In the genomic region with DNA sequence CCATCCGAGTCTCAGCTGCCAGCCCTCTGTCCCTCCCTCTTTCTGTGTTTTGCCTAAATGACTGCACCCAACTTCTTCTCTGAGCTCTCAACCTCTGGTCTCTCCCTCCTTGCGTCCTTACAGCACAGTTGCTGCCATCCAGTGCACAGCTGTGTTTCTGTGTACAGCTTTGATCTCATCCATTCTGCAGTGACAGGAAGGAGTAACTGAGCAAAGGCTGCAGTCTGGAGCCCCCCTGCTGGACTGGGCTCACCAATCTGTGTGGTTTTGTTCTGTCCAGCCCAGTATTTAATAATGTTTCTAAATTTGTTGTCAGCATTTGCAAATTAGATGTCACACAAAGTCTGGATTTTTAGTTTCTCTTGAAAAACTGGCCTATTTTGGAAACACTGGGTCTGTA, we compare ENCODE assay signal across 2 cellular contexts.
TF ChIP-seq lines count a peak whose summit lies in the region.

No MANE protein-coding gene starts in this region.

TF ChIP-seq in SK-N-SH, 30 proteins besides CTCF, POLR2A, EP300 and RAD21 (continued from another document):
- TF ChIP-seq GATA2 (CRISPR knock-in tag; IDR thresholded peaks at IDR 0.05) (peak; percentile 47), EZH2phosphoT487 (IDR thresholded peaks at IDR 0.05; ENCODE audit: borderline replicate concordance, low read depth) (no peak)
TF ChIP-seq in SK-N-SH: peak in this region for 1.

TF ChIP-seq in SK-N-SH treated with all-trans-retinoic acid at 6 μM for 48 hours, 23 proteins besides CTCF, POLR2A, EP300 and RAD21 (continued from another document):
- TF ChIP-seq CREB5 (CRISPR knock-in tag; IDR thresholded peaks at IDR 0.05; ENCODE audit: low read depth) (no peak), ZNF70 (CRISPR knock-in tag; IDR thresholded peaks at IDR 0.05) (no peak), OSR1 (CRISPR knock-in tag; IDR thresholded peaks at IDR 0.05) (no peak), ZNF8 (CRISPR knock-in tag; IDR thresholded peaks at IDR 0.05) (no peak), ZC3H10 (CRISPR knock-in tag; IDR thresholded peaks at IDR 0.05) (no peak), ZFP3 (CRISPR knock-in tag; IDR thresholded peaks at IDR 0.05) (no peak), ZNF565 (CRISPR knock-in tag; conservative IDR thresholded peaks at IDR 0.05; ENCODE audit: low read depth) (no peak), TOX (CRISPR knock-in tag; IDR thresholded peaks at IDR 0.05; ENCODE audit: borderline replicate concordance) (no peak), SNAI2 (CRISPR knock-in tag; IDR thresholded peaks at IDR 0.05) (no peak), GLIS3 (CRISPR knock-in tag; IDR thresholded peaks at IDR 0.05) (no peak), PPARA (CRISPR knock-in tag; IDR thresholded peaks at IDR 0.05; ENCODE audit: borderline replicate concordance) (no peak), TCF4 (CRISPR knock-in tag; IDR thresholded peaks at IDR 0.05; ENCODE audit: borderline replicate concordance) (no peak), BACH2 (CRISPR knock-in tag; IDR thresholded peaks at IDR 0.05; ENCODE audit: borderline replicate concordance) (no peak), RARB (CRISPR knock-in tag; IDR thresholded peaks at IDR 0.05) (no peak)
- TF ChIP-seq, protein P1, sequence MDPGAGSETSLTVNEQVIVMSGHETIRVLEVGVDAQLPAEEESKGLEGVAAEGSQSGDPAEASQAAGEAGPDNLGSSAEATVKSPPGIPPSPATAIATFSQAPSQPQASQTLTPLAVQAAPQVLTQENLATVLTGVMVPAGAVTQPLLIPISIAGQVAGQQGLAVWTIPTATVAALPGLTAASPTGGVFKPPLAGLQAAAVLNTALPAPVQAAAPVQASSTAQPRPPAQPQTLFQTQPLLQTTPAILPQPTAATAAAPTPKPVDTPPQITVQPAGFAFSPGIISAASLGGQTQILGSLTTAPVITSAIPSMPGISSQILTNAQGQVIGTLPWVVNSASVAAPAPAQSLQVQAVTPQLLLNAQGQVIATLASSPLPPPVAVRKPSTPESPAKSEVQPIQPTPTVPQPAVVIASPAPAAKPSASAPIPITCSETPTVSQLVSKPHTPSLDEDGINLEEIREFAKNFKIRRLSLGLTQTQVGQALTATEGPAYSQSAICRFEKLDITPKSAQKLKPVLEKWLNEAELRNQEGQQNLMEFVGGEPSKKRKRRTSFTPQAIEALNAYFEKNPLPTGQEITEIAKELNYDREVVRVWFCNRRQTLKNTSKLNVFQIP (CRISPR knock-in tag; IDR thresholded peaks at IDR 0.05; ENCODE audit: borderline replicate concordance, low read depth), result no peak
- TF ChIP-seq, protein P2, sequence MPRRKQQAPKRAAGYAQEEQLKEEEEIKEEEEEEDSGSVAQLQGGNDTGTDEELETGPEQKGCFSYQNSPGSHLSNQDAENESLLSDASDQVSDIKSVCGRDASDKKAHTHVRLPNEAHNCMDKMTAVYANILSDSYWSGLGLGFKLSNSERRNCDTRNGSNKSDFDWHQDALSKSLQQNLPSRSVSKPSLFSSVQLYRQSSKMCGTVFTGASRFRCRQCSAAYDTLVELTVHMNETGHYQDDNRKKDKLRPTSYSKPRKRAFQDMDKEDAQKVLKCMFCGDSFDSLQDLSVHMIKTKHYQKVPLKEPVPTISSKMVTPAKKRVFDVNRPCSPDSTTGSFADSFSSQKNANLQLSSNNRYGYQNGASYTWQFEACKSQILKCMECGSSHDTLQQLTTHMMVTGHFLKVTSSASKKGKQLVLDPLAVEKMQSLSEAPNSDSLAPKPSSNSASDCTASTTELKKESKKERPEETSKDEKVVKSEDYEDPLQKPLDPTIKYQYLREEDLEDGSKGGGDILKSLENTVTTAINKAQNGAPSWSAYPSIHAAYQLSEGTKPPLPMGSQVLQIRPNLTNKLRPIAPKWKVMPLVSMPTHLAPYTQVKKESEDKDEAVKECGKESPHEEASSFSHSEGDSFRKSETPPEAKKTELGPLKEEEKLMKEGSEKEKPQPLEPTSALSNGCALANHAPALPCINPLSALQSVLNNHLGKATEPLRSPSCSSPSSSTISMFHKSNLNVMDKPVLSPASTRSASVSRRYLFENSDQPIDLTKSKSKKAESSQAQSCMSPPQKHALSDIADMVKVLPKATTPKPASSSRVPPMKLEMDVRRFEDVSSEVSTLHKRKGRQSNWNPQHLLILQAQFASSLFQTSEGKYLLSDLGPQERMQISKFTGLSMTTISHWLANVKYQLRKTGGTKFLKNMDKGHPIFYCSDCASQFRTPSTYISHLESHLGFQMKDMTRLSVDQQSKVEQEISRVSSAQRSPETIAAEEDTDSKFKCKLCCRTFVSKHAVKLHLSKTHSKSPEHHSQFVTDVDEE (CRISPR knock-in tag; IDR thresholded peaks at IDR 0.05), result no peak
- TF ChIP-seq, protein P3, sequence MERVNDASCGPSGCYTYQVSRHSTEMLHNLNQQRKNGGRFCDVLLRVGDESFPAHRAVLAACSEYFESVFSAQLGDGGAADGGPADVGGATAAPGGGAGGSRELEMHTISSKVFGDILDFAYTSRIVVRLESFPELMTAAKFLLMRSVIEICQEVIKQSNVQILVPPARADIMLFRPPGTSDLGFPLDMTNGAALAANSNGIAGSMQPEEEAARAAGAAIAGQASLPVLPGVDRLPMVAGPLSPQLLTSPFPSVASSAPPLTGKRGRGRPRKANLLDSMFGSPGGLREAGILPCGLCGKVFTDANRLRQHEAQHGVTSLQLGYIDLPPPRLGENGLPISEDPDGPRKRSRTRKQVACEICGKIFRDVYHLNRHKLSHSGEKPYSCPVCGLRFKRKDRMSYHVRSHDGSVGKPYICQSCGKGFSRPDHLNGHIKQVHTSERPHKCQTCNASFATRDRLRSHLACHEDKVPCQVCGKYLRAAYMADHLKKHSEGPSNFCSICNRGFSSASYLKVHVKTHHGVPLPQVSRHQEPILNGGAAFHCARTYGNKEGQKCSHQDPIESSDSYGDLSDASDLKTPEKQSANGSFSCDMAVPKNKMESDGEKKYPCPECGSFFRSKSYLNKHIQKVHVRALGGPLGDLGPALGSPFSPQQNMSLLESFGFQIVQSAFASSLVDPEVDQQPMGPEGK (CRISPR knock-in tag; IDR thresholded peaks at IDR 0.05; ENCODE audit: borderline replicate concordance), result no peak
